8 cellular contexts compared by ENCODE assay signal in genomic region chr10:73647211-73647874, GRCh38. TPM values are rescaled to one million over a fixed set of nuclear protein-coding genes. Genes with fewer than 3 reads are reported as not detected.
DNase-seq lines count a peak whose midpoint lies in the region; ATAC-seq, FAIRE-seq and TF ChIP-seq lines count a peak whose summit lies in the region.

No MANE protein-coding gene starts in this region.

- no peak overlapping the region for H3K27ac ChIP-seq in iPS DF 6.9 (ENCODE audit: low read length)

- no peaks in the 10 kb centered on the region; the same call in 1 of the 2 replicates for H3K36me3 ChIP-seq in iPS DF 6.9 (ENCODE audit: control insufficient read depth, insufficient read depth, low read length)

- DNase-seq in COR-L47 (lab: John Stamatoyannopoulos, UW) = peak; percentile 60
- DNase-seq in NCI-H2029 (lab: John Stamatoyannopoulos, UW) = peak; percentile 26
- no peak for DNase-seq in astrocyte of the cerebellum (ENCODE audit: low read depth)
- DNase-seq in iPS DF 6.9 (ENCODE audit: low read depth, low spot score) = peak; percentile 60
- DNase-seq in retina = peak; percentile 88
- no peak for DNase-seq in GM12892 (ENCODE audit: insufficient read length)

- no peak for TF ChIP-seq POLR2A in GM12892 (IDR thresholded peaks at IDR 0.05; ENCODE audit: low read depth, low read length)

- 0 out of 2 replicates have a peak, but pooled peaks cover 2% of the 10 kb centered on the region for H3K4me1 ChIP-seq in iPS DF 6.9 (ENCODE audit: control insufficient read depth, insufficient read depth, low read length)

- ATAC-seq in GM18498 (IDR thresholded peaks at IDR 0.05; ENCODE audit: unreplicated experiment) (no peak), HG02642 (IDR thresholded peaks at IDR 0.05; ENCODE audit: poor library complexity, unreplicated experiment) (no peak)

- no peaks in the 10 kb centered on the region for H3K9me3 ChIP-seq in iPS DF 6.9 (ENCODE audit: control insufficient read depth, insufficient read depth, low read length)

- FAIRE-seq in GM12892 (lab: Jason Lieb, UNC) = no peak

- WGBS in iPS DF 6.9 (ENCODE audit: insufficient coverage, insufficient read length) = no CpG with 5 or more reads among the region's 32 CpGs

- no peak for TF ChIP-seq CTCF in astrocyte of the cerebellum (IDR thresholded peaks at IDR 0.05; ENCODE audit: low read depth, low read length, missing control alignments)

- no peaks in the 10 kb centered on the region for H3K27me3 ChIP-seq in iPS DF 6.9 (ENCODE audit: control insufficient read depth, insufficient read depth, low read length)

- in situ Hi-C loops in astrocyte of the cerebellum (cut with HindIII; ENCODE audit: low sequenced_read_pairs) = loop anchor here (5.0 kb wide), 1 partner anchor 45 kb away; no protein-coding TSS in a partner anchor

- peak overlapping the region; percentile 64 for H3K4me3 ChIP-seq in astrocyte of the cerebellum (ENCODE audit: low read depth, low read length)
- H3K4me3 ChIP-seq in iPS DF 6.9 (ENCODE audit: low read length) = peak overlapping the region; percentile 15; the same call in 1 of the 2 replicates

RNA-seq across cellular contexts. Expression of gene MYOZ1, which starts 6.1 kb away (rescaled TPM):
- polyA plus RNA-seq in GM12892 (2012; ENCODE audit: missing spikeins) = 0.45 TPM

RNA-seq across cellular contexts. Expression of gene SYNPO2L, which starts 8.5 kb away (rescaled TPM):
- 0.66 TPM for polyA plus RNA-seq in GM12892 (2012; ENCODE audit: missing spikeins)

RNA-seq across cellular contexts. Expression of gene AGAP5, which starts 50.6 kb away (rescaled TPM):
- 5.2 TPM for polyA plus RNA-seq in GM12892 (2012; ENCODE audit: missing spikeins)

RNA-seq across cellular contexts. Expression of gene USP54, which starts 56.2 kb away (rescaled TPM):
- polyA plus RNA-seq in GM12892 (2012; ENCODE audit: missing spikeins) = 4.6 TPM

Comparison
In these comparisons a context has a peak if more than half of its experiments do, and no peak if none do; other contexts are left out.
1. DNase-seq: peak in COR-L47 (single experiment), NCI-H2029 (single experiment), iPS DF 6.9 (single experiment) and retina (single experiment); none in astrocyte of the cerebellum (single experiment) and GM12892 (single experiment).